In the genomic region with DNA sequence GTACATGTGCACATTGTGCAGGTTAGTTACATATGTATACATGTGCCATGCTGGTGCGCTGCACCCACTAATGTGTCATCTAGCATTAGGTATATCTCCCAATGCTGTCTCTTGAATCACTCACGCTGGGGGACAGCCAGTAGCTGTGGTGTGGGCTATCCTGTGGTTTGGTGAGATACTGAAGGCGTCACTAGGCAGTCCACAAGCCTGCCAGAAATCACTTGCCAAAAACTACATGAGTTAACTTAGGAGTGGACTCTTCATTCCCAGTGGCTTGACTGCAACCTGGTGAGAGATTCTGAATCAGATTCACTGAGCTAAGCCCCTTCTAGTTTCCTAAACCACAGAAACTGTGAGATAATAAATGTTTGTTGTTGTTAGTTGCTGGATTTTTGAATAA, we compare ENCODE assay signal across 1 cellular context.
TF ChIP-seq lines count a peak whose summit lies in the region.

No MANE protein-coding gene starts in this region.

TF ChIP-seq in K562, 482 proteins besides CTCF, POLR2A, EP300 and RAD21 (continued from another document):
- TF ChIP-seq, protein P1, sequence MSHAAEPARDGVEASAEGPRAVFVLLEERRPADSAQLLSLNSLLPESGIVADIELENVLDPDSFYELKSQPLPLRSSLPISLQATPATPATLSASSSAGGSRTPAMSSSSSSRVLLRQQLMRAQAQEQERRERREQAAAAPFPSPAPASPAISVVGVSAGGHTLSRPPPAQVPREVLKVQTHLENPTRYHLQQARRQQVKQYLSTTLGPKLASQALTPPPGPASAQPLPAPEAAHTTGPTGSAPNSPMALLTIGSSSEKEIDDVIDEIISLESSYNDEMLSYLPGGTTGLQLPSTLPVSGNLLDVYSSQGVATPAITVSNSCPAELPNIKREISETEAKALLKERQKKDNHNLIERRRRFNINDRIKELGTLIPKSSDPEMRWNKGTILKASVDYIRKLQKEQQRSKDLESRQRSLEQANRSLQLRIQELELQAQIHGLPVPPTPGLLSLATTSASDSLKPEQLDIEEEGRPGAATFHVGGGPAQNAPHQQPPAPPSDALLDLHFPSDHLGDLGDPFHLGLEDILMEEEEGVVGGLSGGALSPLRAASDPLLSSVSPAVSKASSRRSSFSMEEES (CRISPR knock-in tag; IDR thresholded peaks at IDR 0.05): no peak
- TF ChIP-seq, protein P2, sequence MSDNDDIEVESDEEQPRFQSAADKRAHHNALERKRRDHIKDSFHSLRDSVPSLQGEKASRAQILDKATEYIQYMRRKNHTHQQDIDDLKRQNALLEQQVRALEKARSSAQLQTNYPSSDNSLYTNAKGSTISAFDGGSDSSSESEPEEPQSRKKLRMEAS (CRISPR knock-in tag; IDR thresholded peaks at IDR 0.05): no peak
